10 cellular contexts compared by ENCODE assay signal in the genomic region with DNA sequence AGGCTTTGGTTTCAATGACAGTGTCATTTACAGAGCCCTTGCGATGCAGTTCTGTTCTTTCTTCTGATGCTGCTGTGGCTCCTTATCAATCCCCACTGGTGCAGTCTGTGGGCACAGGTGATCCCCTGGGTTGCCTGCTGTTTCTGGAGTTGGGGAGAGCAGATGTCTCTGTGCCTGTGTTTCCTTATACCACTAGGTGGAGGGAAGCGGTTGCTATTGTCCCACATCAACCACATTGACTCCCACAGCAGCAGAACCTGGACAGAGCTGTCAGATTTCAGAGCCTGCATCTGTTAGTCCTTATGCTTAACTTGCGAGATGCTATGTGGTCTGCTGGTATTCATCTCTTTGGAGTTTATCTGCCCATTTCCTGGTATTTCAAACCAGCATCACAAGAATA. TPM values are rescaled to one million over a fixed set of nuclear protein-coding genes. Genes with fewer than 3 reads are reported as not detected.
DNase-seq lines count a peak whose midpoint lies in the region; TF ChIP-seq lines count a peak whose summit lies in the region.
"Had no signal": no experiment of that assay in that cellular context is flagged by ENCODE, and none has a peak within 500 bp of the region (broad histone marks: within the 10 kb centered on the region; RNA-seq: fewer than 3 reads in every experiment).

No MANE protein-coding gene starts in this region.

- no peaks in the 10 kb centered on the region for H3K79me2 ChIP-seq in Karpas-422 (ENCODE audit: low read length)

- no peak overlapping the region for H3K9ac ChIP-seq in Karpas-422 (ENCODE audit: low read length)

- no peak overlapping the region for H3K4me3 Mint-ChIP-seq in T-helper 2 cell treated with Interferon-gamma antibody and Interleukin-4, amounts not matched to agents 5 μg/mL and 100 μg/mL, for 36 hours
- H3K4me3 Mint-ChIP-seq: activated B cell treated with CpG ODN at 0.5 μM for 24 hours had no signal

- CTCF ChIA-PET in HEK293T (lab: Yijun Ruan, JAX) = interaction anchor here (0.6 kb wide), 1 partner anchor 38 kb away, joined by 3 read pairs; no protein-coding TSS in a partner anchor

- no peak overlapping the region for H3K27ac Mint-ChIP-seq in T-helper 2 cell treated with Interferon-gamma antibody and Interleukin-4, amounts not matched to agents 5 μg/mL and 100 μg/mL, for 36 hours
- H3K27ac Mint-ChIP-seq: activated B cell treated with CpG ODN at 0.5 μM for 24 hours had no signal

- H3K9me3 Mint-ChIP-seq in T-helper 2 cell treated with Interferon-gamma antibody and Interleukin-4, amounts not matched to agents 5 μg/mL and 100 μg/mL, for 36 hours = no peaks in the 10 kb centered on the region
- H3K9me3 Mint-ChIP-seq: activated B cell treated with CpG ODN at 0.5 μM for 24 hours had no signal

- H3K36me3 Mint-ChIP-seq in T-helper 2 cell treated with Interferon-gamma antibody and Interleukin-4, amounts not matched to agents 5 μg/mL and 100 μg/mL, for 36 hours (ENCODE audit: low read depth) = peaks cover 35% of the 10 kb centered on the region

- POLR2A ChIA-PET in HEK293T (lab: Yijun Ruan, JAX) = no interaction called here

- no peak overlapping the region for H2AFZ ChIP-seq in Karpas-422 (ENCODE audit: low read length)

- no peaks in the 10 kb centered on the region; the same call in 1 of the 2 replicates for H3K36me3 ChIP-seq in Karpas-422 (ENCODE audit: insufficient read depth, low read length)

- H4K20me1 ChIP-seq in Karpas-422 (ENCODE audit: insufficient read depth, low read depth, low read length) = no peaks in the 10 kb centered on the region

- no peaks in the 10 kb centered on the region for H3K9me2 ChIP-seq in Karpas-422 (replicated peaks; ENCODE audit: insufficient read depth, low read length)

- DNase-seq in ELR (ENCODE audit: low read depth) (peak; percentile 50), HEK293T (ENCODE audit: extremely low spot score) (peak; percentile 25), kidney tubule cell (ENCODE audit: low spot score) (peak; percentile 23), NOMO-1 (lab: John Stamatoyannopoulos, UW; ENCODE audit: unreplicated experiment in 2 of 2) (no peak), islet precursor cell (no peak), Karpas-422 (no peak), nucleus accumbens (lab: John Stamatoyannopoulos, UW) (no peak)
- DNase-seq in T-helper 2 cell treated with Interferon-gamma antibody and Interleukin-4, amounts not matched to agents 5 μg/mL and 100 μg/mL, for 36 hours (ENCODE audit: low spot score) = peak; percentile 5
- DNase-seq: activated B cell treated with CpG ODN at 0.5 μM for 24 hours; effector CD8-positive, alpha-beta T cell had no signal

- no peak overlapping the region for H3K4me3 ChIP-seq in Karpas-422 (ENCODE audit: low read length)

- H3K4me2 ChIP-seq in Karpas-422 (ENCODE audit: low read depth, low read length, poor library complexity, severe bottlenecking) = no peak overlapping the region

- H3K27ac ChIP-seq in Karpas-422 (ENCODE audit: low read length) = no peak overlapping the region

- no peaks in the 10 kb centered on the region for H3K4me1 ChIP-seq in Karpas-422 (ENCODE audit: low read length)

- no peaks in the 10 kb centered on the region for H3K9me3 ChIP-seq in Karpas-422 (ENCODE audit: low read length)

- peaks cover 13% of the 10 kb centered on the region for H3K4me1 Mint-ChIP-seq in T-helper 2 cell treated with Interferon-gamma antibody and Interleukin-4, amounts not matched to agents 5 μg/mL and 100 μg/mL, for 36 hours (ENCODE audit: low read depth)
- H3K4me1 Mint-ChIP-seq: activated B cell treated with CpG ODN at 0.5 μM for 24 hours had no signal

- H3K27me3 Mint-ChIP-seq in T-helper 2 cell treated with Interferon-gamma antibody and Interleukin-4, amounts not matched to agents 5 μg/mL and 100 μg/mL, for 36 hours (ENCODE audit: low read depth) = no peaks in the 10 kb centered on the region
- H3K27me3 Mint-ChIP-seq: activated B cell treated with CpG ODN at 0.5 μM for 24 hours had no signal

- no peaks in the 10 kb centered on the region for H3K27me3 ChIP-seq in Karpas-422 (ENCODE audit: low read length)

TF ChIP-seq in HEK293T, 16 proteins besides CTCF, POLR2A, EP300 and RAD21:
- TF ChIP-seq HDGF (IDR thresholded peaks at IDR 0.05; ENCODE audit: borderline replicate concordance) (no peak), ZNF384 (IDR thresholded peaks at IDR 0.05) (no peak), NFRKB (IDR thresholded peaks at IDR 0.05) (no peak), SP1 (IDR thresholded peaks at IDR 0.05) (no peak), SUZ12 (IDR thresholded peaks at IDR 0.05) (no peak), FOXK2 (IDR thresholded peaks at IDR 0.05) (no peak), LEF1 (IDR thresholded peaks at IDR 0.05; ENCODE audit: borderline replicate concordance) (no peak), CTBP1 (IDR thresholded peaks at IDR 0.05; ENCODE audit: borderline replicate concordance) (no peak), BHLHE40 (IDR thresholded peaks at IDR 0.05; ENCODE audit: borderline replicate concordance) (no peak)
- TF ChIP-seq, protein P1, sequence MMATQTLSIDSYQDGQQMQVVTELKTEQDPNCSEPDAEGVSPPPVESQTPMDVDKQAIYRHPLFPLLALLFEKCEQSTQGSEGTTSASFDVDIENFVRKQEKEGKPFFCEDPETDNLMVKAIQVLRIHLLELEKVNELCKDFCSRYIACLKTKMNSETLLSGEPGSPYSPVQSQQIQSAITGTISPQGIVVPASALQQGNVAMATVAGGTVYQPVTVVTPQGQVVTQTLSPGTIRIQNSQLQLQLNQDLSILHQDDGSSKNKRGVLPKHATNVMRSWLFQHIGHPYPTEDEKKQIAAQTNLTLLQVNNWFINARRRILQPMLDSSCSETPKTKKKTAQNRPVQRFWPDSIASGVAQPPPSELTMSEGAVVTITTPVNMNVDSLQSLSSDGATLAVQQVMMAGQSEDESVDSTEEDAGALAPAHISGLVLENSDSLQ (IDR thresholded peaks at IDR 0.05) = no peak

RNA-seq across cellular contexts. Expression of a gene that starts 57.7 kb away (rescaled TPM):
- 4.6 and 9.1 TPM in 2 replicates for total RNA-seq in Karpas-422 (2014; rRNA removed; shearing (Covaris generic); ENCODE audit: low replicate concordance)

Comparison
In these comparisons a context has a peak if more than half of its experiments do, and no peak if none do; other contexts are left out.
1. DNase-seq: peak in ELR (single experiment), HEK293T (single experiment), T-helper 2 cell treated with Interferon-gamma antibody and Interleukin-4, amounts not matched to agents 5 μg/mL and 100 μg/mL, for 36 hours (single experiment) and kidney tubule cell (single experiment); none in NOMO-1 (0 of 2), islet precursor cell (single experiment), Karpas-422 (single experiment) and nucleus accumbens (0 of 56).